Comparison of ENCODE assay signal across 9 cellular contexts in genomic region chr17:2266045-2266864, GRCh38. TPM values are rescaled to one million over a fixed set of nuclear protein-coding genes. Genes with fewer than 3 reads are reported as not detected.
DNase-seq lines count a peak whose midpoint lies in the region; ATAC-seq and TF ChIP-seq lines count a peak whose summit lies in the region.
"Had no signal": no experiment of that assay in that cellular context is flagged by ENCODE, and none has a peak within 500 bp of the region (broad histone marks: within the 10 kb centered on the region; RNA-seq: fewer than 3 reads in every experiment).

No MANE protein-coding gene starts in this region.

- H3K4me2 ChIP-seq in hepatocyte = no peak overlapping the region

- H3K4me1 ChIP-seq in muscle layer of duodenum (ENCODE audit: control insufficient read depth in 1 of 2, insufficient read depth in 2 of 2, low read length in 2 of 2) (peaks cover 18 to 26% of the 10 kb centered on the region in 2 donors), hepatocyte (ENCODE audit: insufficient read depth) (no peaks in the 10 kb centered on the region), testis (no peaks in the 10 kb centered on the region)

- no peak overlapping the region for H2AFZ ChIP-seq in hepatocyte

- H3K9me2 ChIP-seq in hepatocyte (replicated peaks; ENCODE audit: insufficient read depth) = no peaks in the 10 kb centered on the region

- TF ChIP-seq CTCF in hepatocyte (IDR thresholded peaks at IDR 0.05; ENCODE audit: poor library complexity) (no peak), testis (IDR thresholded peaks at IDR 0.05) (no peak)

- peaks cover 7% of the 10 kb centered on the region for H3K79me2 ChIP-seq in hepatocyte

- ATAC-seq in GM19372 (IDR thresholded peaks at IDR 0.05; ENCODE audit: low read depth, unreplicated experiment) = peak; percentile 50
- ATAC-seq in HG03457 (IDR thresholded peaks at IDR 0.05; ENCODE audit: unreplicated experiment) = peak; percentile 59

- 93% methylated on average over 13 of the region's 13 CpGs for WGBS in hepatocyte (ENCODE audit: low lambda C conversion rate, missing lambda C conversion rate)
- WGBS in testis, 2 donors = 89 to 90% methylated on average over 13 of the region's 13 CpGs

- H3K27me3 ChIP-seq in muscle layer of duodenum (ENCODE audit: low read depth, low read length) = no peaks in the 10 kb centered on the region
- H3K27me3 ChIP-seq in hepatocyte = no peaks in the 10 kb centered on the region
- no peaks in the 10 kb centered on the region for H3K27me3 ChIP-seq in testis
- H3K27me3 ChIP-seq: SJSA1 had no signal

- intact Hi-C loops in testis (cut with DNase I; ENCODE audit: low total_unique reads) = no loop called here

- peak; percentile 89 for DNase-seq in activated CD8-positive, alpha-beta memory T cell treated with anti-CD3 and anti-CD28 coated beads, Interleukin-2, amount 50 U/mL, for 1 hour (ENCODE audit: extremely low read depth)
- DNase-seq in hepatocyte (ENCODE audit: low spot score) (no peak), testis (no peak), SW 1271 (lab: John Stamatoyannopoulos, UW) (no peak), NOMO-1 treated with DMSO at 0.1 percent for 48 hours (lab: John Stamatoyannopoulos, UW; ENCODE audit: unreplicated experiment) (no peak)

- H3K9me3 ChIP-seq in muscle layer of duodenum (ENCODE audit: control insufficient read depth in 1 of 2, low read length in 2 of 2) (no peaks in the 10 kb centered on the region), hepatocyte (ENCODE audit: low read depth) (no peaks in the 10 kb centered on the region), testis (no peaks in the 10 kb centered on the region)
- H3K9me3 ChIP-seq: SJSA1 had no signal

- H3K36me3 ChIP-seq in muscle layer of duodenum (ENCODE audit: control insufficient read depth in 1 of 2, insufficient read depth in 2 of 2, low read length in 2 of 2) = peaks cover 7 to 8% of the 10 kb centered on the region in 2 donors
- H3K36me3 ChIP-seq in hepatocyte (replicated peaks; ENCODE audit: insufficient read depth, low read depth) = no peaks in the 10 kb centered on the region
- H3K36me3 ChIP-seq in testis (ENCODE audit: low read depth, missing control alignments) = no peaks in the 10 kb centered on the region

- no peak for TF ChIP-seq POLR2A in testis (IDR thresholded peaks at IDR 0.05)

- H4K20me1 ChIP-seq in hepatocyte (ENCODE audit: insufficient read depth, poor library complexity, severe bottlenecking) = no peaks in the 10 kb centered on the region

- H3K4me3 ChIP-seq in muscle layer of duodenum (ENCODE audit: low read depth in 1 of 2, low read length in 2 of 2) (no peak overlapping the region), hepatocyte (no peak overlapping the region), testis (no peak overlapping the region)
- H3K4me3 ChIP-seq: SJSA1 had no signal

- peak overlapping the region; percentile 46 for H3K27ac ChIP-seq in muscle layer of duodenum (ENCODE audit: low read length)
- no peak overlapping the region for H3K27ac ChIP-seq in hepatocyte
- H3K27ac ChIP-seq in testis = no peak overlapping the region
- H3K27ac ChIP-seq: SJSA1 had no signal

RNA-seq across cellular contexts. Expression of gene SMG6, which starts 37.3 kb away (rescaled TPM):
- total RNA-seq in hepatocyte (8.5 and 19.9 TPM in 2 replicates), testis (10 to 100 TPM; 80.6 to 86.5 TPM)
- polyA plus RNA-seq in hepatocyte (11.9 and 12.1 TPM in 2 replicates), testis (ENCODE audit: insufficient read depth, low read depth, low replicate concordance) (68.7 TPM)

RNA-seq across cellular contexts. Expression of gene SRR, which starts 37.5 kb away (rescaled TPM):
- total RNA-seq in hepatocyte = 16.0 and 27.7 TPM in 2 replicates
- 7.8 and 11.2 TPM in 2 replicates for polyA plus RNA-seq in hepatocyte
- 10 to 100 TPM; 14.2 to 16.9 TPM for total RNA-seq in testis
- polyA plus RNA-seq in testis (ENCODE audit: insufficient read depth, low read depth, low replicate concordance) = 16.1 TPM
